In the genomic region with DNA sequence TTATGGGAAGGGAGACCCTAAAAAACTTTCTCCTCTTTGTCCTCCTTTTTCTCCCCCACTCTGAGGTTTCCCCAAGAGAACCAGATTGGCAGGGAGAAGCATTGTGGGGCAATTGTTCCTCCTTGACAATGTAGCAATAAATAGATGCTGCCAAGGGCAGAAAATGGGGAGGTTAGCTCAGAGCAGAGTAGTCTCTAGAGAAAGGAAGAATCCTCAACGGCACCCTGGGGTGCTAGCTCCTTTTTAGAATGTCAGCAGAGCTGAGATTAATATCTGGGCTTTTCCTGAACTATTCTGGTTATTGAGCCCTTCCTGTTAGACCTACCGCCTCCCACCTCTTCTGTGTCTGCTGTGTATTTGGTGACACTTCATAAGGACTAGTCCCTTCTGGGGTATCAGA, we compare ENCODE assay signal across 24 cellular contexts. TPM values are rescaled to one million over a fixed set of nuclear protein-coding genes. Genes with fewer than 3 reads are reported as not detected.
DNase-seq lines count a peak whose midpoint lies in the region; ATAC-seq lines count a peak whose summit lies in the region.
"Had no signal": no experiment of that assay in that cellular context is flagged by ENCODE, and none has a peak within 500 bp of the region (broad histone marks: within the 10 kb centered on the region; RNA-seq: fewer than 3 reads in every experiment).

No MANE protein-coding gene starts in this region.

- H3K4me1 Mint-ChIP-seq in activated CD4-positive, alpha-beta memory T cell treated with anti-CD3 and anti-CD28 coated beads, Interleukin-2, amount 10 ng/mL, durations not matched to agents 7 days and 5 days: peaks cover 54% of the 10 kb centered on the region
- peaks cover 25% of the 10 kb centered on the region for H3K4me1 Mint-ChIP-seq in activated CD4-positive, alpha-beta memory T cell treated with anti-CD3 and anti-CD28 coated beads for 36 hours (ENCODE audit: low read depth)
- peaks cover 35 to 86% (median 67%) of the 10 kb centered on the region in 4 donors for H3K4me1 Mint-ChIP-seq in CD4-positive, CD25-positive, alpha-beta regulatory T cell
- H3K4me1 Mint-ChIP-seq in T-helper 17 cell: peaks cover 11% of the 10 kb centered on the region
- peaks cover 7 to 18% of the 10 kb centered on the region in 2 donors for H3K4me1 Mint-ChIP-seq in effector memory CD8-positive, alpha-beta T cell (ENCODE audit: low read depth in 2 of 2)

- H3K36me3 Mint-ChIP-seq in activated CD4-positive, alpha-beta memory T cell treated with anti-CD3 and anti-CD28 coated beads, Interleukin-2, amount 10 ng/mL, durations not matched to agents 7 days and 5 days (ENCODE audit: low read depth): peaks cover 50% of the 10 kb centered on the region
- H3K36me3 Mint-ChIP-seq in activated CD4-positive, alpha-beta memory T cell treated with anti-CD3 and anti-CD28 coated beads for 36 hours: peaks cover 30% of the 10 kb centered on the region
- H3K36me3 Mint-ChIP-seq in CD4-positive, CD25-positive, alpha-beta regulatory T cell: peaks cover 44% of the 10 kb centered on the region
- peaks cover 13% of the 10 kb centered on the region for H3K36me3 Mint-ChIP-seq in T-helper 17 cell (ENCODE audit: low read depth)
- peaks cover 13% of the 10 kb centered on the region for H3K36me3 Mint-ChIP-seq in effector memory CD8-positive, alpha-beta T cell (ENCODE audit: insufficient read depth)
- H3K36me3 Mint-ChIP-seq: natural killer cell had no signal

- H3K4me3 Mint-ChIP-seq in activated CD4-positive, alpha-beta memory T cell treated with anti-CD3 and anti-CD28 coated beads, Interleukin-2, amount 10 ng/mL, durations not matched to agents 7 days and 5 days: no peak overlapping the region
- no peak overlapping the region for H3K4me3 Mint-ChIP-seq in activated CD4-positive, alpha-beta memory T cell treated with anti-CD3 and anti-CD28 coated beads for 36 hours
- H3K4me3 Mint-ChIP-seq in CD4-positive, CD25-positive, alpha-beta regulatory T cell: peak overlapping the region; percentile 39 to 76 (median 66)
- no peak overlapping the region for H3K4me3 Mint-ChIP-seq in T-helper 17 cell
- peak overlapping the region in 1 of 2 donors; percentile 17 for H3K4me3 Mint-ChIP-seq in effector memory CD8-positive, alpha-beta T cell
- H3K4me3 Mint-ChIP-seq: B cell; dendritic cell treated with granulocyte-macrophage colony-stimulating factor and Interleukin-4, amounts not matched to agents 40 ng/mL and 50 ng/mL, for 4 days; natural killer cell; stimulated activated effector memory CD8-positive, alpha-beta T cell treated with anti-CD3 and anti-CD28 coated beads, Interleukin-12 subunit alpha, Interleukin-12 subunit beta, amount 100 ng/mL, for 72 hours had no signal

- no peaks in the 10 kb centered on the region for H3K9me3 ChIP-seq in CD4-positive, CD25-positive, alpha-beta regulatory T cell (ENCODE audit: control insufficient read depth in 2 of 2, low read length in 2 of 2)
- no peaks in the 10 kb centered on the region for H3K9me3 ChIP-seq in T-helper 17 cell (ENCODE audit: control insufficient read depth, low read length, poor library complexity, severe bottlenecking)
- H3K9me3 ChIP-seq: A549, pancreas, spleen, vagina had no signal

- no peaks in the 10 kb centered on the region for H3K27me3 ChIP-seq in CD4-positive, CD25-positive, alpha-beta regulatory T cell (ENCODE audit: control insufficient read depth, insufficient read depth, low read length)
- H3K27me3 ChIP-seq: pancreas, spleen, vagina had no signal

- no peak for ATAC-seq in CD4-positive, CD25-positive, alpha-beta regulatory T cell (ENCODE audit: low read depth in 2 of 2)
- no peak for ATAC-seq in T-helper 17 cell
- no peak for ATAC-seq in effector memory CD8-positive, alpha-beta T cell (replicated peaks)
- ATAC-seq: A549; activated CD4-positive, CD25-positive, alpha-beta regulatory T cell treated with anti-CD3 and anti-CD28 coated beads, Interleukin-2, amount 50 U/mL, for 24 hours; natural killer cell; pancreas; stimulated activated effector memory CD8-positive, alpha-beta T cell treated with anti-CD3 and anti-CD28 coated beads, Interleukin-12 subunit alpha, Interleukin-12 subunit beta, amount 100 ng/mL, for 72 hours had no signal

- H3K36me3 ChIP-seq in CD4-positive, CD25-positive, alpha-beta regulatory T cell (ENCODE audit: control insufficient read depth, insufficient read depth, low read length): peaks cover 14% of the 10 kb centered on the region

- CTCF ChIA-PET in activated CD4-positive, alpha-beta memory T cell treated with anti-CD3 and anti-CD28 coated beads, Interleukin-2, amount 10 ng/mL, durations not matched to agents 7 days and 5 days (lab: Charles Lee): interaction anchor here (1.4 to 5.1 kb wide), 3 partner anchors 9 to 299 kb away, joined by 5 to 61 read pairs (median 35); partner anchors contain the start of gene SUOX
- CTCF ChIA-PET in activated CD4-positive, alpha-beta memory T cell treated with anti-CD3 and anti-CD28 coated beads for 36 hours (lab: Charles Lee): interaction anchor here (2.2 kb wide), 1 partner anchor 10 kb away, joined by 7 read pairs; no protein-coding TSS in a partner anchor

- H3K27ac Mint-ChIP-seq in activated CD4-positive, alpha-beta memory T cell treated with anti-CD3 and anti-CD28 coated beads, Interleukin-2, amount 10 ng/mL, durations not matched to agents 7 days and 5 days: peak overlapping the region; percentile 47
- H3K27ac Mint-ChIP-seq in activated CD4-positive, alpha-beta memory T cell treated with anti-CD3 and anti-CD28 coated beads for 36 hours: no peak overlapping the region
- peak overlapping the region; percentile 88 to 98 (median 91) for H3K27ac Mint-ChIP-seq in CD4-positive, CD25-positive, alpha-beta regulatory T cell
- peak overlapping the region; percentile 41 for H3K27ac Mint-ChIP-seq in T-helper 17 cell
- H3K27ac Mint-ChIP-seq in effector memory CD8-positive, alpha-beta T cell: peak overlapping the region; percentile 34 to 92
- H3K27ac Mint-ChIP-seq: B cell; dendritic cell treated with granulocyte-macrophage colony-stimulating factor and Interleukin-4, amounts not matched to agents 40 ng/mL and 50 ng/mL, for 4 days had no signal

- peak overlapping the region; percentile 54 for H3K4me3 ChIP-seq in CD4-positive, CD25-positive, alpha-beta regulatory T cell (ENCODE audit: low read depth, low read length)
- H3K4me3 ChIP-seq: A549, pancreas, spleen, vagina had no signal

- POLR2A ChIA-PET in activated CD4-positive, alpha-beta memory T cell treated with anti-CD3 and anti-CD28 coated beads, Interleukin-2, amount 10 ng/mL, durations not matched to agents 7 days and 5 days (lab: Charles Lee): interaction anchor here (0.6 to 2.2 kb wide), 4 partner anchors 16 to 79 kb away, joined by 3 to 10 read pairs (median 3); partner anchors contain the start of gene IKZF4
- POLR2A ChIA-PET in activated CD4-positive, alpha-beta memory T cell treated with anti-CD3 and anti-CD28 coated beads for 36 hours (lab: Charles Lee): no interaction called here

- H3K27ac ChIP-seq in CD4-positive, CD25-positive, alpha-beta regulatory T cell (ENCODE audit: insufficient read depth, low read length, poor library complexity, severe bottlenecking): peak overlapping the region; percentile 86
- H3K27ac ChIP-seq: A549, pancreas, spleen, vagina had no signal

- no peak for DNase-seq in activated CD4-positive, alpha-beta memory T cell treated with anti-CD3 and anti-CD28 coated beads, Interleukin-2, amount 10 ng/mL, durations not matched to agents 7 days and 5 days
- no peak for DNase-seq in activated CD4-positive, alpha-beta memory T cell treated with anti-CD3 and anti-CD28 coated beads for 36 hours
- DNase-seq in CD4-positive, CD25-positive, alpha-beta regulatory T cell: no peak
- DNase-seq in T-helper 17 cell (no peak), LoVo (ENCODE audit: low spot score) (no peak), NCI-H1092 (lab: John Stamatoyannopoulos, UW) (no peak), NCI-H510A (lab: John Stamatoyannopoulos, UW) (no peak)
- no peak for DNase-seq in effector memory CD8-positive, alpha-beta T cell
- DNase-seq: amygdala; Calu3; Karpas-422; midbrain; natural killer cell; NCI-H2029; pancreas; spleen; stimulated activated CD4-positive, alpha-beta T cell treated with anti-CD3 and anti-CD28 coated beads, Interleukin-2, amount 100 ng/mL, for 48 hours had no signal

- no peaks in the 10 kb centered on the region for H3K27me3 Mint-ChIP-seq in activated CD4-positive, alpha-beta memory T cell treated with anti-CD3 and anti-CD28 coated beads, Interleukin-2, amount 10 ng/mL, durations not matched to agents 7 days and 5 days
- no peaks in the 10 kb centered on the region for H3K27me3 Mint-ChIP-seq in activated CD4-positive, alpha-beta memory T cell treated with anti-CD3 and anti-CD28 coated beads for 36 hours
- no peaks in the 10 kb centered on the region for H3K27me3 Mint-ChIP-seq in CD4-positive, CD25-positive, alpha-beta regulatory T cell
- no peaks in the 10 kb centered on the region for H3K27me3 Mint-ChIP-seq in T-helper 17 cell
- no peaks in the 10 kb centered on the region for H3K27me3 Mint-ChIP-seq in effector memory CD8-positive, alpha-beta T cell
- H3K27me3 Mint-ChIP-seq: B cell; dendritic cell treated with granulocyte-macrophage colony-stimulating factor and Interleukin-4, amounts not matched to agents 40 ng/mL and 50 ng/mL, for 4 days had no signal

- intact Hi-C loops in activated CD4-positive, alpha-beta memory T cell treated with anti-CD3 and anti-CD28 coated beads for 36 hours (cut with micrococcal nuclease): no loop called here

- H3K4me1 ChIP-seq in CD4-positive, CD25-positive, alpha-beta regulatory T cell (ENCODE audit: control insufficient read depth, insufficient read depth, low read length, poor library complexity, severe bottlenecking): peaks cover 85% of the 10 kb centered on the region

- H3K9me3 Mint-ChIP-seq in activated CD4-positive, alpha-beta memory T cell treated with anti-CD3 and anti-CD28 coated beads, Interleukin-2, amount 10 ng/mL, durations not matched to agents 7 days and 5 days: no peaks in the 10 kb centered on the region
- no peaks in the 10 kb centered on the region for H3K9me3 Mint-ChIP-seq in activated CD4-positive, alpha-beta memory T cell treated with anti-CD3 and anti-CD28 coated beads for 36 hours
- H3K9me3 Mint-ChIP-seq in CD4-positive, CD25-positive, alpha-beta regulatory T cell: no peaks in the 10 kb centered on the region
- no peaks in the 10 kb centered on the region for H3K9me3 Mint-ChIP-seq in effector memory CD8-positive, alpha-beta T cell
- H3K9me3 Mint-ChIP-seq: dendritic cell treated with granulocyte-macrophage colony-stimulating factor and Interleukin-4, amounts not matched to agents 40 ng/mL and 50 ng/mL, for 4 days; natural killer cell; stimulated activated effector memory CD8-positive, alpha-beta T cell treated with anti-CD3 and anti-CD28 coated beads, Interleukin-12 subunit alpha, Interleukin-12 subunit beta, amount 100 ng/mL, for 72 hours had no signal

RNA-seq across cellular contexts. Expression of gene RPS26, which starts 4.6 kb away (rescaled TPM):
- total RNA-seq in activated CD4-positive, alpha-beta memory T cell treated with anti-CD3 and anti-CD28 coated beads, Interleukin-2, amount 10 ng/mL, durations not matched to agents 7 days and 5 days: 10 to 100 TPM; 30.4 to 35.0 TPM
- 10 to 100 TPM; 28.1 to 40.7 TPM for total RNA-seq in activated CD4-positive, alpha-beta memory T cell treated with anti-CD3 and anti-CD28 coated beads for 36 hours
- 26.3 TPM for total RNA-seq in CD4-positive, CD25-positive, alpha-beta regulatory T cell
- 1,000 to 10,000 TPM in 1 of 4 donors, 100 to 1,000 TPM in 3; 288 to 1,151 (median 836) TPM for polyA plus RNA-seq in CD4-positive, CD25-positive, alpha-beta regulatory T cell
- total RNA-seq in T-helper 17 cell: 10 to 100 TPM; 46.9 to 72.3 TPM

RNA-seq across cellular contexts. Expression of gene IKZF4, which starts 16.3 kb away (rescaled TPM):
- total RNA-seq in activated CD4-positive, alpha-beta memory T cell treated with anti-CD3 and anti-CD28 coated beads, Interleukin-2, amount 10 ng/mL, durations not matched to agents 7 days and 5 days: 10 to 100 TPM; 17.6 to 19.4 TPM
- 10 to 100 TPM; 14.4 to 15.1 TPM for total RNA-seq in activated CD4-positive, alpha-beta memory T cell treated with anti-CD3 and anti-CD28 coated beads for 36 hours
- 22.3 TPM for total RNA-seq in CD4-positive, CD25-positive, alpha-beta regulatory T cell
- 1 to 10 TPM; 5.8 to 8.1 (median 6.4) TPM for polyA plus RNA-seq in CD4-positive, CD25-positive, alpha-beta regulatory T cell
- total RNA-seq in T-helper 17 cell: 1 to 10 TPM; 3.9 to 9.4 TPM

RNA-seq across cellular contexts. Expression of gene SUOX, which starts 40.1 kb away (rescaled TPM):
- 1 to 10 TPM; 4.2 to 5.3 TPM for total RNA-seq in activated CD4-positive, alpha-beta memory T cell treated with anti-CD3 and anti-CD28 coated beads, Interleukin-2, amount 10 ng/mL, durations not matched to agents 7 days and 5 days
- 1 to 10 TPM; 2.4 to 2.7 TPM for total RNA-seq in activated CD4-positive, alpha-beta memory T cell treated with anti-CD3 and anti-CD28 coated beads for 36 hours
- 6.9 TPM for total RNA-seq in CD4-positive, CD25-positive, alpha-beta regulatory T cell
- 10 to 100 TPM in 1 of 4 donors, 1 to 10 TPM in 3; 2.2 to 10.3 (median 5.9) TPM for polyA plus RNA-seq in CD4-positive, CD25-positive, alpha-beta regulatory T cell
- total RNA-seq in T-helper 17 cell: 1 to 10 TPM; 1.5 to 2.2 TPM

RNA-seq across cellular contexts. Expression of gene ERBB3, which starts 42.8 kb away (rescaled TPM):
- 1 to 10 TPM; 2.3 to 2.5 TPM for total RNA-seq in activated CD4-positive, alpha-beta memory T cell treated with anti-CD3 and anti-CD28 coated beads, Interleukin-2, amount 10 ng/mL, durations not matched to agents 7 days and 5 days
- under 1 TPM; 0.82 to 0.86 TPM for total RNA-seq in activated CD4-positive, alpha-beta memory T cell treated with anti-CD3 and anti-CD28 coated beads for 36 hours
- total RNA-seq in CD4-positive, CD25-positive, alpha-beta regulatory T cell: 0.69 TPM
- polyA plus RNA-seq in CD4-positive, CD25-positive, alpha-beta regulatory T cell: under 1 TPM; 0.14 to 1.00 (median 0.56) TPM
- under 1 TPM; 0.60 to 0.80 TPM for total RNA-seq in T-helper 17 cell
- total RNA-seq: B cell, glomerular endothelial cell had no signal

Comparison
In these comparisons a context has a peak if more than half of its experiments do, and no peak if none do; other contexts are left out.
1. H3K4me3 Mint-ChIP-seq: peak in CD4-positive, CD25-positive, alpha-beta regulatory T cell (4 of 4); none in activated CD4-positive, alpha-beta memory T cell treated with anti-CD3 and anti-CD28 coated beads, Interleukin-2, amount 10 ng/mL, durations not matched to agents 7 days and 5 days (single experiment), activated CD4-positive, alpha-beta memory T cell treated with anti-CD3 and anti-CD28 coated beads for 36 hours (single experiment) and T-helper 17 cell (single experiment).